In genomic region chr7:20488850-20489249, GRCh38 we compare ENCODE assay signal across 29 cellular contexts.
"Had no signal": no experiment of that assay in that cellular context is flagged by ENCODE, and none has a peak within 500 bp of the region (broad histone marks: within the 10 kb centered on the region; RNA-seq: fewer than 3 reads in every experiment).

No MANE protein-coding gene starts in this region.

- H3K4me1 ChIP-seq: adrenal gland, body of pancreas, esophagus muscularis mucosa, foreskin keratinocyte, gastrocnemius medialis, heart left ventricle had no signal

- H3K27ac ChIP-seq: adrenal gland, body of pancreas, esophagus muscularis mucosa, foreskin keratinocyte, gastrocnemius medialis, heart left ventricle had no signal

- H3K4me3 ChIP-seq: adrenal gland, body of pancreas, esophagus muscularis mucosa, gastrocnemius medialis, heart left ventricle had no signal

- H3K27me3 ChIP-seq: adrenal gland, body of pancreas, esophagus muscularis mucosa, foreskin keratinocyte, gastrocnemius medialis, heart left ventricle had no signal

- ATAC-seq: activated CD8-positive, alpha-beta T cell treated with anti-CD3 and anti-CD28 coated beads for 36 hours; activated naive CD8-positive, alpha-beta T cell treated with anti-CD3 and anti-CD28 coated beads, Interleukin-2, amount 50 U/mL, for 24 hours; body of pancreas; effector memory CD8-positive, alpha-beta T cell; foreskin keratinocyte; gastrocnemius medialis; heart left ventricle had no signal

- H3K9me3 ChIP-seq: gastrocnemius medialis had no signal

- H3K36me3 ChIP-seq: adrenal gland, esophagus muscularis mucosa, gastrocnemius medialis, heart left ventricle had no signal

- DNase-seq: activated CD4-positive, alpha-beta T cell treated with anti-CD3 and anti-CD28 coated beads for 1 hour; activated CD4-positive, alpha-beta T cell treated with anti-CD3 and anti-CD28 coated beads for 4 hours; activated CD4-positive, alpha-beta T cell treated with anti-CD3 and anti-CD28 coated beads, Interleukin-2, amount 10 ng/mL, durations not matched to agents 7 days and 5 days; activated CD4-positive, alpha-beta T cell treated with anti-CD3 and anti-CD28 coated beads, Interleukin-2, amount 50 U/mL, for 48 hours; activated CD4-positive, CD25-positive, alpha-beta regulatory T cell; activated CD8-positive, alpha-beta memory T cell treated with anti-CD3 and anti-CD28 coated beads for 24 hours; activated CD8-positive, alpha-beta T cell treated with anti-CD3 and anti-CD28 coated beads for 36 hours; activated effector memory CD4-positive, alpha-beta T cell treated with anti-CD3 and anti-CD28 coated beads, Interleukin-2, amount 50 U/mL, for 16 hours; activated naive CD4-positive, alpha-beta T cell treated with anti-CD3 and anti-CD28 coated beads for 36 hours; activated naive CD8-positive, alpha-beta T cell treated with anti-CD3 and anti-CD28 coated beads for 36 hours; activated naive CD8-positive, alpha-beta T cell treated with anti-CD3 and anti-CD28 coated beads, Interleukin-2, amount 50 U/mL, for 24 hours; activated T-cell treated with anti-CD3 and anti-CD28 coated beads, Interleukin-2, amount 50 U/mL, for 1 hour; activated T-cell treated with anti-CD3 and anti-CD28 coated beads, Interleukin-2, amount 50 U/mL, for 48 hours; adrenal gland; amygdala; aorta; body of pancreas; caudate nucleus; cortex of kidney; dermis blood vessel endothelial cell; effector CD4-positive, alpha-beta T cell; effector memory CD8-positive, alpha-beta T cell; erythroblast; gastrocnemius medialis; glutamatergic neuron; heart left ventricle; T-helper 2 cell had no signal
